In genomic region chr4:119729815-119730643, GRCh38 we compare ENCODE assay signal across 8 cellular contexts.
DNase-seq lines count a peak whose midpoint lies in the region; ATAC-seq, FAIRE-seq and TF ChIP-seq lines count a peak whose summit lies in the region.
"Had no signal": no experiment of that assay in that cellular context is flagged by ENCODE, and none has a peak within 500 bp of the region (broad histone marks: within the 10 kb centered on the region; RNA-seq: fewer than 3 reads in every experiment).

No MANE protein-coding gene starts in this region.

- H3K4me1 ChIP-seq in upper lobe of left lung (peaks cover 5 to 27% (median 20%) of the 10 kb centered on the region in 4 donors), esophagus squamous epithelium (peaks cover 0 to 26% (median 4%) of the 10 kb centered on the region in 3 donors), HAP-1 (no peaks in the 10 kb centered on the region; the same call in 1 of the 2 replicates)

- WGBS in upper lobe of left lung, 2 donors, result 56 to 59% methylated on average over 6 of the region's 6 CpGs
- 45 to 49% methylated on average over 6 of the region's 6 CpGs for WGBS in esophagus squamous epithelium, 2 donors

- H3K27ac ChIP-seq in upper lobe of left lung (peak overlapping the region in 3 of 4 donors; percentile 4 to 67 (median 9)), esophagus squamous epithelium (peak overlapping the region in 2 of 4 donors; percentile 19 to 39)

- FAIRE-seq in islet of Langerhans (lab: Jason Lieb, UNC), result peak; percentile 49

- H3K9me3 ChIP-seq in upper lobe of left lung (no peaks in the 10 kb centered on the region), esophagus squamous epithelium (no peaks in the 10 kb centered on the region), HAP-1 (no peaks in the 10 kb centered on the region)

- H3K36me3 ChIP-seq in upper lobe of left lung, result no peaks in the 10 kb centered on the region
- H3K36me3 ChIP-seq in esophagus squamous epithelium, result no peaks in the 10 kb centered on the region
- H3K36me3 ChIP-seq in HAP-1 (replicated peaks), result no peaks in the 10 kb centered on the region

- H3K27me3 ChIP-seq in upper lobe of left lung (no peaks in the 10 kb centered on the region), esophagus squamous epithelium (no peaks in the 10 kb centered on the region), HAP-1 (ENCODE audit: low read depth) (no peaks in the 10 kb centered on the region)

- DNase-seq in HT-29 (ENCODE audit: low spot score), result peak; percentile 86
- peak; percentile 91 for DNase-seq in amniotic epithelial cell (ENCODE audit: low read depth)
- DNase-seq in upper lobe of left lung, result no peak
- no peak for DNase-seq in esophagus squamous epithelium (lab: John Stamatoyannopoulos, UW)
- DNase-seq in DMS 273 (lab: John Stamatoyannopoulos, UW; ENCODE audit: unreplicated experiment), result no peak
- DNase-seq in HAP-1 (ENCODE audit: low spot score in 2 of 2), result no peak
- DNase-seq: stimulated activated CD4-positive, alpha-beta T cell treated with anti-CD3 and anti-CD28 coated beads, Interleukin-2, amount 100 ng/mL, for 48 hours had no signal

- in situ Hi-C loops in HAP-1 (cut with MboI; ENCODE audit: low sequenced_read_pairs), result no loop called here

- no peak overlapping the region for H3K4me3 ChIP-seq in upper lobe of left lung
- no peak overlapping the region for H3K4me3 ChIP-seq in esophagus squamous epithelium
- H3K4me3 ChIP-seq in HAP-1, result no peak overlapping the region

- TF ChIP-seq CTCF in upper lobe of left lung (IDR thresholded peaks at IDR 0.05) (no peak), esophagus squamous epithelium (IDR thresholded peaks at IDR 0.05) (no peak)

- TF ChIP-seq EP300 in upper lobe of left lung (IDR thresholded peaks at IDR 0.05), result no peak

- no peak for ATAC-seq in upper lobe of left lung (ENCODE audit: low FRiP score in 2 of 2)

- intact Hi-C loops in esophagus squamous epithelium (cut with DNase I), result no loop called here

- TF ChIP-seq POLR2A in upper lobe of left lung (IDR thresholded peaks at IDR 0.05), result no peak
- TF ChIP-seq POLR2A in esophagus squamous epithelium (IDR thresholded peaks at IDR 0.05), result no peak

Comparison
In these comparisons a context has a peak if more than half of its experiments do, and no peak if none do; other contexts are left out.
1. DNase-seq: peak in HT-29 (single experiment) and amniotic epithelial cell (single experiment); none in upper lobe of left lung (0 of 2), esophagus squamous epithelium (single experiment), DMS 273 (single experiment) and HAP-1 (0 of 2).